27 cellular contexts compared by ENCODE assay signal in genomic region chr19:33721735-33722297, GRCh38.
"Had no signal": no experiment of that assay in that cellular context is flagged by ENCODE, and none has a peak within 500 bp of the region (broad histone marks: within the 10 kb centered on the region; RNA-seq: fewer than 3 reads in every experiment).

No MANE protein-coding gene starts in this region.

- H3K36me3 ChIP-seq: ascending aorta, breast epithelium, cardiac muscle cell, colonic mucosa, esophagus squamous epithelium, gastroesophageal sphincter had no signal

- H3K9me3 ChIP-seq: ascending aorta, colonic mucosa, esophagus squamous epithelium had no signal

- H3K27ac Mint-ChIP-seq: activated CD4-positive, alpha-beta memory T cell treated with anti-CD3 and anti-CD28 coated beads, Interleukin-2, amount 10 ng/mL, durations not matched to agents 7 days and 5 days; activated CD4-positive, alpha-beta T cell treated with anti-CD3 and anti-CD28 coated beads, Interleukin-2, amount 10 ng/mL, durations not matched to agents 7 days and 5 days; activated naive CD8-positive, alpha-beta T cell; activated T-helper 17 cell treated with anti-CD3 and anti-CD28 coated beads, Interleukin-2, amount 50 U/mL, for 72 hours; WTC11 had no signal

- DNase-seq: activated CD4-positive, alpha-beta memory T cell treated with anti-CD3 and anti-CD28 coated beads, Interleukin-2, amount 10 ng/mL, durations not matched to agents 7 days and 5 days; activated CD4-positive, alpha-beta T cell treated with anti-CD3 and anti-CD28 coated beads for 1 hour; activated CD4-positive, alpha-beta T cell treated with anti-CD3 and anti-CD28 coated beads for 4 hours; activated CD4-positive, alpha-beta T cell treated with anti-CD3 and anti-CD28 coated beads, Interleukin-2, amount 10 ng/mL, durations not matched to agents 7 days and 5 days; activated CD4-positive, alpha-beta T cell treated with anti-CD3 and anti-CD28 coated beads, Interleukin-2, amount 50 U/mL, for 4 hours; activated effector memory CD4-positive, alpha-beta T cell treated with Interleukin-2 at 50 U/mL for 16 hours; activated gamma-delta T cell treated with Interleukin-2 at 50 U/mL for 16 hours; activated naive CD4-positive, alpha-beta T cell treated with anti-CD3 and anti-CD28 coated beads, Interleukin-2, amount 50 U/mL, for 16 hours; activated naive CD4-positive, alpha-beta T cell treated with Interleukin-2 at 50 U/mL for 16 hours; activated T-cell treated with anti-CD3 and anti-CD28 coated beads, Interleukin-2, amount 50 U/mL, for 4 hours; central memory CD4-positive, alpha-beta T cell; cerebellar nuclear complex; colonic mucosa; effector CD8-positive, alpha-beta T cell; esophagus squamous epithelium; foreskin melanocyte; T-helper 2 cell had no signal

- H3K27me3 ChIP-seq: ascending aorta, cardiac muscle cell, colonic mucosa had no signal

- H3K27ac ChIP-seq: ascending aorta, breast epithelium, cardiac muscle cell, colonic mucosa, epithelial cell of prostate, esophagus squamous epithelium, gastroesophageal sphincter, VCaP had no signal

- H3K4me1 ChIP-seq: ascending aorta, breast epithelium, colonic mucosa, esophagus squamous epithelium, gastroesophageal sphincter had no signal

- ATAC-seq: activated T-cell treated with anti-CD3 and anti-CD28 coated beads, Interleukin-2, amount 50 U/mL, for 4 hours; activated T-helper 17 cell treated with anti-CD3 and anti-CD28 coated beads, Interleukin-2, amount 50 U/mL, for 72 hours; gastroesophageal sphincter; WTC11 had no signal

- H3K27me3 Mint-ChIP-seq: activated CD4-positive, alpha-beta memory T cell treated with anti-CD3 and anti-CD28 coated beads, Interleukin-2, amount 10 ng/mL, durations not matched to agents 7 days and 5 days; activated CD4-positive, alpha-beta T cell treated with anti-CD3 and anti-CD28 coated beads, Interleukin-2, amount 10 ng/mL, durations not matched to agents 7 days and 5 days had no signal

- H3K36me3 Mint-ChIP-seq: activated naive CD8-positive, alpha-beta T cell; brain; WTC11 had no signal

- H3K4me3 ChIP-seq: ascending aorta, breast epithelium, cardiac muscle cell, colonic mucosa, esophagus squamous epithelium, gastroesophageal sphincter had no signal

- H3K4me3 Mint-ChIP-seq: activated CD4-positive, alpha-beta memory T cell treated with anti-CD3 and anti-CD28 coated beads, Interleukin-2, amount 10 ng/mL, durations not matched to agents 7 days and 5 days; activated CD4-positive, alpha-beta T cell treated with anti-CD3 and anti-CD28 coated beads, Interleukin-2, amount 10 ng/mL, durations not matched to agents 7 days and 5 days; activated naive CD8-positive, alpha-beta T cell; activated T-cell treated with anti-CD3 and anti-CD28 coated beads, Interleukin-2, amount 50 U/mL, for 4 hours; activated T-helper 17 cell treated with anti-CD3 and anti-CD28 coated beads, Interleukin-2, amount 50 U/mL, for 72 hours; WTC11 had no signal

- H3K4me1 Mint-ChIP-seq: activated CD4-positive, alpha-beta memory T cell treated with anti-CD3 and anti-CD28 coated beads, Interleukin-2, amount 10 ng/mL, durations not matched to agents 7 days and 5 days; activated CD4-positive, alpha-beta T cell treated with anti-CD3 and anti-CD28 coated beads, Interleukin-2, amount 10 ng/mL, durations not matched to agents 7 days and 5 days; activated T-helper 17 cell treated with anti-CD3 and anti-CD28 coated beads, Interleukin-2, amount 50 U/mL, for 72 hours had no signal

- H3K9me3 Mint-ChIP-seq: activated CD4-positive, alpha-beta memory T cell treated with anti-CD3 and anti-CD28 coated beads, Interleukin-2, amount 10 ng/mL, durations not matched to agents 7 days and 5 days; activated CD4-positive, alpha-beta T cell treated with anti-CD3 and anti-CD28 coated beads, Interleukin-2, amount 10 ng/mL, durations not matched to agents 7 days and 5 days; activated T-cell treated with anti-CD3 and anti-CD28 coated beads, Interleukin-2, amount 50 U/mL, for 4 hours; activated T-helper 17 cell treated with anti-CD3 and anti-CD28 coated beads, Interleukin-2, amount 50 U/mL, for 72 hours; WTC11 had no signal
